ENCODE assay signal across 11 cellular contexts in the genomic region with DNA sequence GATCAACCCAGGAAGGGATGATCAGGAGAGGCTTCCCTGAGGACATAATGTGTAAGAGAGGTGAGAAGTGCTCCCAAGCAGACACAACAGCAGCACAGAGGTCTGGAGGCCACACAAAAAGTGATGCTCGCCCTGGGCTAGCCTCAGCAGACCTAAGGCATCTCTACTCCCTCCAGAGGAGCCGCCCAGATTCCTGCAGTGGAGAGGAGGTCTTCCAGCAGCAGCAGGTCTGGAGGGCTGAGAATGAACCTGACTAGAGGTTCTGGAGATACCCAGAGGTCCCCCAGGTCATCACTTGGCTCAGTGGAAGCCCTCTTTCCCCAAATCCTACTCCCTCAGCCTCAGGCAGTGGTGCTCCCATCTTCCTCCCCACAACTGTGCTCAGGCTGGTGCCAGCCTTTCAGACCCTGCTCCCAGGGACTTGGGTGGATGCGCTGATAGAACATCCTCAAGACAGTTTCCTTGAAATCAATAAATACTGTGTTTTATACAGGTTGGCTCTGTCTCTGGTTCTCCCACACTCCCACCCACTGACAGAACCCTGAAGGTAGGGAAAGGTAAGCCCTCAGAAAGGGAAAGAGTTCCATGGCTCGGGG. TPM values are rescaled to one million over a fixed set of nuclear protein-coding genes. Genes with fewer than 3 reads are reported as not detected.
A peak's percentile ranks its signal among the peaks of the same experiment; 100 is the strongest.
DNase-seq lines count a peak whose midpoint lies in the region; ATAC-seq, FAIRE-seq and TF ChIP-seq lines count a peak whose summit lies in the region.
"Had no signal": no experiment of that assay in that cellular context is flagged by ENCODE, and none has a peak within 500 bp of the region (broad histone marks: within the 10 kb centered on the region; RNA-seq: fewer than 3 reads in every experiment).

No MANE protein-coding gene starts in this region.

- H3K18ac ChIP-seq in IMR-90 (ENCODE audit: low read depth, low read length), result no peak overlapping the region

- peak overlapping the region; percentile 93 for H2AK9ac ChIP-seq in IMR-90 (replicated peaks; ENCODE audit: low read depth, low read length, poor library complexity)

- H3K56ac ChIP-seq in IMR-90 (ENCODE audit: extremely low read depth, insufficient read depth, low read length), result no peak overlapping the region

- H3K4me2 ChIP-seq in BLaER1 (no peak overlapping the region), IMR-90 (ENCODE audit: low read depth, low read length) (no peak overlapping the region), GM12878 (ENCODE audit: control insufficient read depth, insufficient read depth) (no peak overlapping the region)

- TF ChIP-seq EP300 in GM12878 (IDR thresholded peaks at IDR 0.05; ENCODE audit: borderline replicate concordance in 1 of 2, control insufficient read depth in 1 of 2, low read depth in 2 of 2, low read length in 2 of 2), result no peak

- H3K27ac ChIP-seq in BLaER1, result no peak overlapping the region
- H3K27ac ChIP-seq in IMR-90 (ENCODE audit: insufficient read depth, low read length), result no peak overlapping the region
- no peak overlapping the region for H3K27ac ChIP-seq in GM12878 (ENCODE audit: control insufficient read depth, insufficient read depth)
- peak overlapping the region in 2 of 59 donors; percentile 25 to 36 for H3K27ac ChIP-seq in dorsolateral prefrontal cortex
- H3K27ac ChIP-seq: GM23248 had no signal

- CTCF ChIA-PET in IMR-90 (lab: Yijun Ruan, JAX), result interaction anchor here (0.5 to 1.1 kb wide), 7 partner anchors 13 to 430 kb away, joined by 3 to 6 read pairs (median 3); a partner anchor contains a TSS
- CTCF ChIA-PET in GM12878 (lab: Yijun Ruan, JAX), result interaction anchor here (0.7 to 3.1 kb wide), 11 partner anchors 42 to 83 kb away, joined by 3 to 27 read pairs (median 5); a partner anchor contains a TSS

- FAIRE-seq in GM12878 (lab: Jason Lieb, UNC), result no peak
- FAIRE-seq: RCC 7860 had no signal

- no peak overlapping the region for H3K4me3 ChIP-seq in BLaER1
- no peak overlapping the region for H3K4me3 ChIP-seq in IMR-90 (ENCODE audit: insufficient read depth, low read depth, low read length)
- H3K4me3 ChIP-seq in GM12878, result no peak overlapping the region
- H3K4me3 ChIP-seq in dorsolateral prefrontal cortex, result no peak overlapping the region
- H3K4me3 ChIP-seq: GM23248 had no signal

- no peak overlapping the region for H4K8ac ChIP-seq in IMR-90 (ENCODE audit: low read depth in 2 of 2, low read length in 2 of 2)

- H3K27me3 ChIP-seq in BLaER1 (peaks cover 22% of the 10 kb centered on the region), IMR-90 (ENCODE audit: control insufficient read depth, insufficient read depth, low read length) (peaks cover 18% of the 10 kb centered on the region), GM12878 (replicated peaks in 1 of 2; ENCODE audit: control insufficient read depth in 2 of 2, insufficient read depth in 2 of 2, low read length in 1 of 2) (peaks cover 0 to 4% of the 10 kb centered on the region in 2 experiments; a peak in 1 of 4 replicates), dorsolateral prefrontal cortex (peaks cover 0 to 27% (median 16%) of the 10 kb centered on the region in 45 donors)

- peaks cover 4% of the 10 kb centered on the region; the same call in 1 of the 2 replicates for H3K9me1 ChIP-seq in IMR-90 (ENCODE audit: insufficient read depth, low read length)

- intact Hi-C loops in IMR-90 (cut with micrococcal nuclease), result loop anchor here (1.0 to 5.0 kb wide), 4 partner anchors 66 to 391 kb away; no protein-coding TSS in a partner anchor
- intact Hi-C loops in GM12878 (cut with micrococcal nuclease; ENCODE audit: unreplicated experiment), result loop anchor here (1.0 kb wide), 2 partner anchors 66 to 80 kb away; no protein-coding TSS in a partner anchor
- intact Hi-C loops in dorsolateral prefrontal cortex (cut with DNase I), result loop anchor here (1.0 to 2.0 kb wide), 3 partner anchors 66 to 75 kb away; no protein-coding TSS in a partner anchor

- no peak overlapping the region for H4K91ac ChIP-seq in IMR-90 (ENCODE audit: insufficient read depth, low read depth, low read length)

- in situ Hi-C loops in IMR-90 (cut with MboI; ENCODE audit: low sequenced_read_pairs) (no loop called here), GM12878 (cut with MboI) (loop anchor here (5.0 kb wide), 1 partner anchor 66 kb away; no protein-coding TSS in a partner anchor)

- H3K4ac ChIP-seq in IMR-90 (ENCODE audit: low read depth, low read length), result no peak overlapping the region

- H2AFZ ChIP-seq in IMR-90 (replicated peaks; ENCODE audit: low read length, poor library complexity), result peak overlapping the region; percentile 87
- no peak overlapping the region for H2AFZ ChIP-seq in GM12878 (ENCODE audit: control insufficient read depth, low read depth, low read length)
- H2AFZ ChIP-seq: GM23248 had no signal

- no peak overlapping the region for H2BK5ac ChIP-seq in IMR-90 (ENCODE audit: low read depth, low read length, poor library complexity, severe bottlenecking)

- no peaks in the 10 kb centered on the region for H3K79me1 ChIP-seq in IMR-90 (ENCODE audit: low read depth in 1 of 2, low read length in 2 of 2)

- POLR2A ChIA-PET in IMR-90 (lab: Charles Lee; ENCODE audit: unreplicated experiment) (no interaction called here), GM12878 (lab: Charles Lee) (no interaction called here)

- H4K5ac ChIP-seq in IMR-90 (ENCODE audit: low read depth, low read length), result no peak overlapping the region

- no peak for TF ChIP-seq CTCF in IMR-90 (conservative IDR thresholded peaks at IDR 0.05; ENCODE audit: low read depth, low read length)
- no peak for TF ChIP-seq CTCF in GM12878 (IDR thresholded peaks at IDR 0.05 in 2 of 3, conservative IDR thresholded peaks at IDR 0.05 in 1 of 3; ENCODE audit: control insufficient read depth in 2 of 3, extremely low read depth in 1 of 3, insufficient read depth in 1 of 3, low read depth in 3 of 3, low read length in 3 of 3)
- no peak for TF ChIP-seq CTCF in dorsolateral prefrontal cortex (IDR thresholded peaks at IDR 0.05 in 54 of 56, conservative IDR thresholded peaks at IDR 0.05 in 2 of 56; ENCODE audit: low read depth in 1 of 56, partially characterized antibody in 56 of 56)

- no peak for TF ChIP-seq RAD21 in IMR-90 (IDR thresholded peaks at IDR 0.05; ENCODE audit: low read length)
- no peak for TF ChIP-seq RAD21 in GM12878 (IDR thresholded peaks at IDR 0.05; ENCODE audit: insufficient read depth, low read depth, low read length)

- no peak for ATAC-seq in IMR-90 (ENCODE audit: low read depth)
- ATAC-seq in GM12878, result peak; percentile 21; the same call in 2 of the 3 replicates

- SMC1A ChIA-PET in GM12878 (lab: Charles Lee; ENCODE audit: uncharacterized antibody, unreplicated experiment), result interaction anchor here (0.6 to 1.7 kb wide), 5 partner anchors 11 to 89 kb away, joined by 3 to 5 read pairs (median 4); no protein-coding TSS in a partner anchor

- H2BK15ac ChIP-seq in IMR-90 (ENCODE audit: low read depth, low read length), result no peak overlapping the region

- H3K4me1 ChIP-seq in BLaER1 (peaks cover 23% of the 10 kb centered on the region), IMR-90 (ENCODE audit: control insufficient read depth, insufficient read depth, low read length) (peaks cover 7% of the 10 kb centered on the region; the same call in 1 of the 2 replicates), GM12878 (ENCODE audit: control insufficient read depth, insufficient read depth, low read length) (no peaks in the 10 kb centered on the region)

- H3K9me3 ChIP-seq in BLaER1 (no peaks in the 10 kb centered on the region), IMR-90 (ENCODE audit: control insufficient read depth, insufficient read depth, low read length) (peaks cover 6% of the 10 kb centered on the region), GM12878 (replicated peaks; ENCODE audit: control insufficient read depth, insufficient read depth, low read length) (no peaks in the 10 kb centered on the region; the same call in 2 of the 3 replicates)

- H2BK20ac ChIP-seq in IMR-90 (ENCODE audit: low read depth, low read length), result no peak overlapping the region

- no peak overlapping the region for H3K23ac ChIP-seq in IMR-90 (ENCODE audit: low read depth, low read length)

- no peaks in the 10 kb centered on the region for H4K20me1 ChIP-seq in BLaER1
- no peaks in the 10 kb centered on the region; the same call in 1 of the 2 replicates for H4K20me1 ChIP-seq in IMR-90 (ENCODE audit: insufficient read depth, low read length)
- no peaks in the 10 kb centered on the region for H4K20me1 ChIP-seq in GM12878 (ENCODE audit: control insufficient read depth, insufficient read depth)

- H3K14ac ChIP-seq in IMR-90 (replicated peaks; ENCODE audit: low read depth, low read length), result no peak overlapping the region

- H2BK120ac ChIP-seq in IMR-90 (ENCODE audit: low read depth, low read length), result no peak overlapping the region

- dilution Hi-C loops in IMR-90 (cut with HindIII; ENCODE audit: low sequenced_read_pairs, unreplicated experiment), result no loop called here

- H3K9ac ChIP-seq in BLaER1 (0 out of 2 replicates have a peak overlapping the region, but pooled peaks have one; percentile 19), IMR-90 (ENCODE audit: low read depth, low read length) (no peak overlapping the region), GM12878 (ENCODE audit: control insufficient read depth, insufficient read depth, low read length) (no peak overlapping the region)
- H3K9ac ChIP-seq: GM23248 had no signal

- no CpG with 5 or more reads among the region's 4 CpGs for WGBS in IMR-90 (ENCODE audit: extremely low coverage in 2 of 2, insufficient read length in 1 of 2), 2 experiments
- WGBS in GM12878 (ENCODE audit: insufficient coverage, insufficient replicate concordance, low lambda C conversion rate, missing lambda C conversion rate), result 33% methylated on average over 4 of the region's 4 CpGs

- DNase-seq in IMR-90 (no peak), GM12878 (ENCODE audit: low read depth, low spot score) (no peak), mesenteric fat pad (ENCODE audit: low spot score) (peak; percentile 49), dorsolateral prefrontal cortex (no peak), MV-4-11 (lab: John Stamatoyannopoulos, UW) (no peak), middle frontal gyrus (ENCODE audit: extremely low spot score, low spot score) (no peak)
- DNase-seq: SIG-M5 had no signal

- no peak for TF ChIP-seq POLR2A in IMR-90 (IDR thresholded peaks at IDR 0.05; ENCODE audit: low read depth, low read length)
- no peak for TF ChIP-seq POLR2A in GM12878 (IDR thresholded peaks at IDR 0.05; ENCODE audit: low read depth, low read length)

- RAD21 ChIA-PET in GM12878 (lab: Charles Lee; ENCODE audit: unreplicated experiment), result interaction anchor here (1.0 to 1.4 kb wide), 5 partner anchors 11 to 111 kb away, joined by 3 to 8 read pairs (median 3); a partner anchor contains a TSS

- no peak overlapping the region for H2AK5ac ChIP-seq in IMR-90 (ENCODE audit: low read depth, low read length)

- BruUV-seq in IMR-90 (replicated peaks; lab: Mats Ljungman, UMichigan) (no TSS peak), GM12878 (replicated peaks; lab: Mats Ljungman, UMichigan) (no TSS peak)

- H3K79me2 ChIP-seq in GM12878 (ENCODE audit: control insufficient read depth, insufficient read depth, low read length), result no peaks in the 10 kb centered on the region

- H3K36me3 ChIP-seq in BLaER1, result no peaks in the 10 kb centered on the region
- no peaks in the 10 kb centered on the region for H3K36me3 ChIP-seq in IMR-90 (ENCODE audit: control insufficient read depth, insufficient read depth, low read length)
- H3K36me3 ChIP-seq in GM12878 (ENCODE audit: control insufficient read depth in 2 of 2, insufficient read depth in 2 of 2, low read length in 1 of 2), result no peaks in the 10 kb centered on the region

RNA-seq across cellular contexts. Expression of a gene that starts 5.0 kb away (rescaled TPM):
- total RNA-seq in IMR-90 (2012; rRNA removed) (not detected in 2 replicates), GM12878 (2014; rRNA removed) (not detected in 2 replicates), GM12878 (2014; rRNA removed; fragmentation: Illumina TruSeq; extraction: Trizol) (not detected in 2 replicates), GM12878 (2021) (not detected in 2 replicates), mesenteric fat pad (not detected), dorsolateral prefrontal cortex (1 to 10 TPM in 11 of 120 experiments, under 1 TPM in 68, not detected in 41; 0.20 to 2.7 (median 0.49) TPM)
- polyA plus RNA-seq in IMR-90 (2012; rRNA removed) (not detected in 2 replicates), GM12878 (2011; rRNA removed) (not detected in 2 replicates), GM12878 (2014; fragmentation: Illumina TruSeq; extraction: Trizol) (not detected in 2 replicates), GM12878 (2014; fragmentation: Nextera tagmentation; extraction: Ambion mirVana) (not detected), GM12878 (2014; rRNA removed) (not detected in 2 replicates), GM12878 (2016; fragmentation: Nextera tagmentation; extraction: Ambion mirVana) (not detected)
- not detected in 2 replicates for polyA plus RNA-seq in IMR-90 (2012; cell fraction: cytosol; rRNA removed)
- polyA plus RNA-seq in IMR-90 (2012; cell fraction: nucleus; rRNA removed; ENCODE audit: low replicate concordance), result not detected in 2 replicates
- not detected in 2 replicates for total RNA-seq in GM12878 (2013; cell fraction: nucleolus; rRNA removed)
- polyA plus RNA-seq in GM12878 (2011; ENCODE audit: low read depth), result not detected
- polyA plus RNA-seq in GM12878 (2011; cell fraction: cytosol; rRNA removed), result not detected in 2 replicates
- not detected in 2 replicates for polyA plus RNA-seq in GM12878 (2011; cell fraction: nucleus; rRNA removed)
- polyA plus RNA-seq in GM12878 (2012), result not detected in 2 replicates
- polyA minus RNA-seq in GM12878 (2011; rRNA and poly(A)+ RNA removed), result not detected in 2 replicates
- polyA minus RNA-seq in GM12878 (2011; cell fraction: cytosol; rRNA and poly(A)+ RNA removed), result 0.52 TPM in 1 of 2 replicates, not detected in the other
- not detected in 2 replicates for polyA minus RNA-seq in GM12878 (2011; cell fraction: nucleus; rRNA and poly(A)+ RNA removed)
- total RNA-seq: CD8-positive, alpha-beta T cell had no signal
- polyA plus RNA-seq: GM23248 had no signal

RNA-seq across cellular contexts. Expression of a gene that starts 6.8 kb away (rescaled TPM):
- total RNA-seq in IMR-90 (2012; rRNA removed) (not detected in 2 replicates), GM12878 (2014; rRNA removed) (0.11 TPM in 1 of 2 replicates, not detected in the other), GM12878 (2014; rRNA removed; fragmentation: Illumina TruSeq; extraction: Trizol) (0.14 TPM in 1 of 2 replicates, not detected in the other), GM12878 (2021) (0.13 and 0.18 TPM in 2 replicates), mesenteric fat pad (26.4 TPM), dorsolateral prefrontal cortex (10 to 100 TPM in 15 of 120 experiments, 1 to 10 TPM in 105; 1.3 to 19.5 (median 5.2) TPM)
- polyA plus RNA-seq in IMR-90 (2012; rRNA removed) (not detected in 2 replicates), GM12878 (2011; rRNA removed) (not detected in 2 replicates), GM12878 (2014; fragmentation: Illumina TruSeq; extraction: Trizol) (0.09 TPM in 1 of 2 replicates, not detected in the other), GM12878 (2014; fragmentation: Nextera tagmentation; extraction: Ambion mirVana) (not detected), GM12878 (2014; rRNA removed) (0.19 TPM in 1 of 2 replicates, not detected in the other), GM12878 (2016; fragmentation: Nextera tagmentation; extraction: Ambion mirVana) (not detected)
- polyA plus RNA-seq in IMR-90 (2012; cell fraction: cytosol; rRNA removed), result not detected in 2 replicates
- not detected in 2 replicates for polyA plus RNA-seq in IMR-90 (2012; cell fraction: nucleus; rRNA removed; ENCODE audit: low replicate concordance)
- not detected in 2 replicates for total RNA-seq in GM12878 (2013; cell fraction: nucleolus; rRNA removed)
- not detected for polyA plus RNA-seq in GM12878 (2011; ENCODE audit: low read depth)
- not detected in 2 replicates for polyA plus RNA-seq in GM12878 (2011; cell fraction: cytosol; rRNA removed)
- polyA plus RNA-seq in GM12878 (2011; cell fraction: nucleus; rRNA removed), result not detected in 2 replicates
- 0.13 and 0.15 TPM in 2 replicates for polyA plus RNA-seq in GM12878 (2012)
- not detected in 2 replicates for polyA minus RNA-seq in GM12878 (2011; rRNA and poly(A)+ RNA removed)
- polyA minus RNA-seq in GM12878 (2011; cell fraction: cytosol; rRNA and poly(A)+ RNA removed), result not detected in 2 replicates
- not detected in 2 replicates for polyA minus RNA-seq in GM12878 (2011; cell fraction: nucleus; rRNA and poly(A)+ RNA removed)
- total RNA-seq: CD8-positive, alpha-beta T cell; GM23248 had no signal
- polyA plus RNA-seq: GM23248 had no signal

RNA-seq across cellular contexts. Expression of a gene that starts 26.4 kb away (rescaled TPM):
- total RNA-seq in IMR-90 (2012; rRNA removed), result not detected in 2 replicates
- polyA plus RNA-seq in IMR-90 (2012; rRNA removed), result not detected in 2 replicates
- not detected in 2 replicates for polyA plus RNA-seq in IMR-90 (2012; cell fraction: cytosol; rRNA removed)
- not detected in 2 replicates for polyA plus RNA-seq in IMR-90 (2012; cell fraction: nucleus; rRNA removed; ENCODE audit: low replicate concordance)
- total RNA-seq in GM12878 (2013; cell fraction: nucleolus; rRNA removed), result not detected in 2 replicates
- total RNA-seq in GM12878 (2014; rRNA removed), result not detected in 2 replicates
- not detected in 2 replicates for total RNA-seq in GM12878 (2014; rRNA removed; fragmentation: Illumina TruSeq; extraction: Trizol)
- not detected in 2 replicates for total RNA-seq in GM12878 (2021)
- polyA plus RNA-seq in GM12878 (2011; ENCODE audit: low read depth), result not detected
- not detected in 2 replicates for polyA plus RNA-seq in GM12878 (2011; rRNA removed)
- not detected in 2 replicates for polyA plus RNA-seq in GM12878 (2011; cell fraction: cytosol; rRNA removed)
- not detected in 2 replicates for polyA plus RNA-seq in GM12878 (2011; cell fraction: nucleus; rRNA removed)
- 0.03 TPM in 1 of 2 replicates, not detected in the other for polyA plus RNA-seq in GM12878 (2012)
- polyA plus RNA-seq in GM12878 (2014; fragmentation: Illumina TruSeq; extraction: Trizol), result not detected in 2 replicates
- polyA plus RNA-seq in GM12878 (2014; fragmentation: Nextera tagmentation; extraction: Ambion mirVana), result not detected
- polyA plus RNA-seq in GM12878 (2014; rRNA removed), result not detected in 2 replicates
- not detected for polyA plus RNA-seq in GM12878 (2016; fragmentation: Nextera tagmentation; extraction: Ambion mirVana)
- polyA minus RNA-seq in GM12878 (2011; rRNA and poly(A)+ RNA removed), result not detected in 2 replicates
- polyA minus RNA-seq in GM12878 (2011; cell fraction: cytosol; rRNA and poly(A)+ RNA removed), result not detected in 2 replicates
- not detected in 2 replicates for polyA minus RNA-seq in GM12878 (2011; cell fraction: nucleus; rRNA and poly(A)+ RNA removed)
- total RNA-seq in mesenteric fat pad, result not detected
- total RNA-seq in dorsolateral prefrontal cortex, result under 1 TPM in 11 of 120 experiments, not detected in 109; 0.17 to 0.37 (median 0.28) TPM
- total RNA-seq: CD8-positive, alpha-beta T cell; GM23248 had no signal
- polyA plus RNA-seq: GM23248 had no signal

RNA-seq across cellular contexts. Expression of a gene that starts 31.1 kb away (rescaled TPM):
- not detected in 2 replicates for total RNA-seq in IMR-90 (2012; rRNA removed)
- 0.10 and 0.14 TPM in 2 replicates for polyA plus RNA-seq in IMR-90 (2012; rRNA removed)
- polyA plus RNA-seq in IMR-90 (2012; cell fraction: cytosol; rRNA removed), result 0.08 and 0.22 TPM in 2 replicates
- polyA plus RNA-seq in IMR-90 (2012; cell fraction: nucleus; rRNA removed; ENCODE audit: low replicate concordance), result 0.05 TPM in 1 of 2 replicates, not detected in the other
- not detected in 2 replicates for total RNA-seq in GM12878 (2013; cell fraction: nucleolus; rRNA removed)
- total RNA-seq in GM12878 (2014; rRNA removed), result not detected in 2 replicates
- not detected in 2 replicates for total RNA-seq in GM12878 (2014; rRNA removed; fragmentation: Illumina TruSeq; extraction: Trizol)
- total RNA-seq in GM12878 (2021), result not detected in 2 replicates
- not detected for polyA plus RNA-seq in GM12878 (2011; ENCODE audit: low read depth)
- not detected in 2 replicates for polyA plus RNA-seq in GM12878 (2011; rRNA removed)
- 0.07 TPM in 1 of 2 replicates, not detected in the other for polyA plus RNA-seq in GM12878 (2011; cell fraction: cytosol; rRNA removed)
- polyA plus RNA-seq in GM12878 (2011; cell fraction: nucleus; rRNA removed), result not detected in 2 replicates
- not detected in 2 replicates for polyA plus RNA-seq in GM12878 (2012)
- not detected in 2 replicates for polyA plus RNA-seq in GM12878 (2014; fragmentation: Illumina TruSeq; extraction: Trizol)
- polyA plus RNA-seq in GM12878 (2014; fragmentation: Nextera tagmentation; extraction: Ambion mirVana), result not detected
- not detected in 2 replicates for polyA plus RNA-seq in GM12878 (2014; rRNA removed)
- not detected for polyA plus RNA-seq in GM12878 (2016; fragmentation: Nextera tagmentation; extraction: Ambion mirVana)
- polyA minus RNA-seq in GM12878 (2011; rRNA and poly(A)+ RNA removed), result 0.22 TPM in 1 of 2 replicates, not detected in the other
- not detected in 2 replicates for polyA minus RNA-seq in GM12878 (2011; cell fraction: cytosol; rRNA and poly(A)+ RNA removed)
- polyA minus RNA-seq in GM12878 (2011; cell fraction: nucleus; rRNA and poly(A)+ RNA removed), result not detected in 2 replicates
- total RNA-seq in mesenteric fat pad, result not detected
- total RNA-seq in dorsolateral prefrontal cortex, result 1 to 10 TPM in 74 of 120 experiments, under 1 TPM in 36, not detected in 10; 0.32 to 5.2 (median 1.3) TPM
- total RNA-seq: CD8-positive, alpha-beta T cell; GM23248 had no signal
